13 cellular contexts compared by ENCODE assay signal in genomic region chr7:36787933-36788378, GRCh38.
DNase-seq lines count a peak whose midpoint lies in the region; ATAC-seq and TF ChIP-seq lines count a peak whose summit lies in the region.
"Had no signal": no experiment of that assay in that cellular context is flagged by ENCODE, and none has a peak within 500 bp of the region (broad histone marks: within the 10 kb centered on the region; RNA-seq: fewer than 3 reads in every experiment).

No MANE protein-coding gene starts in this region.

- no peak for TF ChIP-seq CTCF in VCaP (conservative IDR thresholded peaks at IDR 0.05)
- no peak for TF ChIP-seq CTCF in stomach (IDR thresholded peaks at IDR 0.05)

- no peak for DNase-seq in activated T-cell treated with anti-CD3 and anti-CD28 coated beads, Interleukin-2, amount 50 U/mL, for 4 hours
- DNase-seq in activated T-cell treated with anti-CD3 and anti-CD28 coated beads, Interleukin-2, amount 50 U/mL, for 1 hour, result no peak
- no peak for DNase-seq in stomach
- DNase-seq in retina, result no peak
- DNase-seq: heart left ventricle, IMR-90, left ventricle myocardium inferior, NCI-H146 had no signal

- ATAC-seq in activated T-cell treated with anti-CD3 and anti-CD28 coated beads, Interleukin-2, amount 50 U/mL, for 4 hours, result peak; percentile 54 to 69
- ATAC-seq in GM21529 (IDR thresholded peaks at IDR 0.05; ENCODE audit: unreplicated experiment) (peak; percentile 56), GM19455 (IDR thresholded peaks at IDR 0.05; ENCODE audit: unreplicated experiment) (no peak), GM19397 (IDR thresholded peaks at IDR 0.05; ENCODE audit: unreplicated experiment) (no peak)
- ATAC-seq: heart left ventricle had no signal

- intact Hi-C loops in stomach (cut with DNase I; ENCODE audit: low total_unique reads), result no loop called here

- H3K27me3 Mint-ChIP-seq in activated T-cell treated with anti-CD3 and anti-CD28 coated beads, Interleukin-2, amount 50 U/mL, for 4 hours (ENCODE audit: low read depth), result no peaks in the 10 kb centered on the region

- peaks cover 73% of the 10 kb centered on the region for H3K4me1 Mint-ChIP-seq in activated T-cell treated with anti-CD3 and anti-CD28 coated beads, Interleukin-2, amount 50 U/mL, for 4 hours (ENCODE audit: low read depth)

- H3K4me1 ChIP-seq in stomach, result peaks cover 0 to 6% (median 3%) of the 10 kb centered on the region in 4 donors

- no peaks in the 10 kb centered on the region for H3K36me3 Mint-ChIP-seq in activated T-cell treated with anti-CD3 and anti-CD28 coated beads, Interleukin-2, amount 50 U/mL, for 4 hours (ENCODE audit: insufficient read depth)

- no peaks in the 10 kb centered on the region for H3K36me3 ChIP-seq in stomach
- H3K36me3 ChIP-seq: heart left ventricle, left ventricle myocardium inferior, neutrophil had no signal

- TF ChIP-seq POLR2A in stomach (IDR thresholded peaks at IDR 0.05), result no peak

- H3K9me3 Mint-ChIP-seq in activated T-cell treated with anti-CD3 and anti-CD28 coated beads, Interleukin-2, amount 50 U/mL, for 4 hours, result no peaks in the 10 kb centered on the region

- no peak overlapping the region for H3K4me3 Mint-ChIP-seq in activated T-cell treated with anti-CD3 and anti-CD28 coated beads, Interleukin-2, amount 50 U/mL, for 4 hours

- H3K27me3 ChIP-seq in stomach, result no peaks in the 10 kb centered on the region
- H3K27me3 ChIP-seq: heart left ventricle, neutrophil had no signal

- H3K4me3 ChIP-seq in stomach, result no peak overlapping the region
- H3K4me3 ChIP-seq: heart left ventricle, left ventricle myocardium inferior had no signal

- no peaks in the 10 kb centered on the region for H3K9me3 ChIP-seq in stomach
- H3K9me3 ChIP-seq: heart left ventricle, left ventricle myocardium inferior, neutrophil had no signal

- H3K27ac ChIP-seq in VCaP (peak overlapping the region; percentile 19; the same call in 1 of the 2 replicates), stomach (peak overlapping the region in 3 of 5 donors; percentile 12 to 46 (median 20))
- H3K27ac ChIP-seq: left ventricle myocardium inferior, neutrophil had no signal

- 62 to 100% (median 78%) methylated on average over 1 of the region's 1 CpG for WGBS in stomach, 5 donors

- TF ChIP-seq EP300 in stomach (IDR thresholded peaks at IDR 0.05), result no peak

Comparison
In these comparisons a context has a peak if more than half of its experiments do, and no peak if none do; other contexts are left out.
1. ATAC-seq: peak in activated T-cell treated with anti-CD3 and anti-CD28 coated beads, Interleukin-2, amount 50 U/mL, for 4 hours (2 of 2) and GM21529 (single experiment); none in GM19455 (single experiment) and GM19397 (single experiment).